In the genomic region with DNA sequence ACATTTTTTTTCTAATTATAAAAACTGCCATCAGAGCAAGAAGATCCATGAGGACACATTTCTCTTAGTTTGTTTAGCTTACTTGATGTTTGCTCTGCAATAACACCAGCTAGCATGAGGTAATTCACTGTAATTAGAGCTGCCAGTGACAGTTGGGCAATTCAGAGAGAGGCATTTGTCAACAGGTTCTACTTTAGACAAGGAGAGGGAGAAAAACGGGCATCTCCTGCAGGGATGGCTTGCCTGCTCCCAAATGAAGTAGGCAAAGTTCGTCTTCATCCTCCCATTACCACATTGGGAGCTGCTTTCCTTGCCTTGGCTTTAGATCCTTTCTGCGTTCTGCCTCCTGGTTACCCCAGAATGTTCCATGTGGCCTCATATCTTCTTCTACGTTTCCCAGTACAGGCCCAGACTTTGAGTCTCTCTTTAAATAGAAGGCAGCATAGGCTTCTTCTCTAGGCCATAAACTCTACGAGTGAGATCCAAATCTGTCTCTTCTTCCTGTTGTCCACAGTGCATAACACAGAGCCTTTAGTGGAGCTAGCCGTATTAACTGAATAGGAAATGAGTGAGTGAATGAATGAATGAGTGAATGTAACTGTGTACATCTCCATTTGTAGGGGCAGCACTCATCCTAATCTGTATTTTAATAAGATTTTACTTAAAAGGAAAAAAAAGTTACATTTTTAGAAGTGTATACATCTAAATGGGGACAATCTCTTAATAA, we compare ENCODE assay signal across 15 cellular contexts. TPM values are rescaled to one million over a fixed set of nuclear protein-coding genes. Genes with fewer than 3 reads are reported as not detected.
DNase-seq lines count a peak whose midpoint lies in the region; ATAC-seq, FAIRE-seq and TF ChIP-seq lines count a peak whose summit lies in the region.
"Had no signal": no experiment of that assay in that cellular context is flagged by ENCODE, and none has a peak within 500 bp of the region (broad histone marks: within the 10 kb centered on the region; RNA-seq: fewer than 3 reads in every experiment).

No MANE protein-coding gene starts in this region.

- POLR2A ChIA-PET in RWPE1 (lab: Yijun Ruan, JAX; ENCODE audit: low non-redundant PET), result no interaction called here
- POLR2A ChIA-PET in CD8-positive, alpha-beta T cell (lab: Charles Lee), result no interaction called here

- H3K79me2 ChIP-seq in mammary epithelial cell (ENCODE audit: insufficient read depth, low read length), result no peaks in the 10 kb centered on the region

- 88% methylated on average over 6 of the region's 6 CpGs for WGBS in mammary epithelial cell (ENCODE audit: low coverage, missing lambda C conversion rate)

- DNase-seq in LHCN-M2 (ENCODE audit: low read depth) (peak; percentile 52), NCI-H2196 (lab: John Stamatoyannopoulos, UW; ENCODE audit: unreplicated experiment) (peak; percentile 65), mammary epithelial cell (no peak), myocyte (ENCODE audit: low read depth) (peak; percentile 90), RWPE1 (ENCODE audit: low spot score) (no peak), frontal cortex (ENCODE audit: low spot score in 2 of 2) (no peak), iPS-NIHi11 (ENCODE audit: low spot score) (no peak)
- DNase-seq in CD8-positive, alpha-beta T cell, result no peak
- DNase-seq: activated CD8-positive, alpha-beta memory T cell treated with anti-CD3 and anti-CD28 coated beads, Interleukin-2, amount 50 U/mL, for 48 hours; CD4-positive, alpha-beta T cell; immature natural killer cell had no signal

- no peaks in the 10 kb centered on the region for H3K9me3 ChIP-seq in mammary epithelial cell (replicated peaks; ENCODE audit: insufficient read depth, low read length)
- no peaks in the 10 kb centered on the region for H3K9me3 ChIP-seq in CD8-positive, alpha-beta T cell (ENCODE audit: low read length)

- H3K4me2 ChIP-seq in mammary epithelial cell (ENCODE audit: insufficient read depth, low read depth, low read length), result no peak overlapping the region

- no peaks in the 10 kb centered on the region for H3K9me3 Mint-ChIP-seq in CD8-positive, alpha-beta T cell
- H3K9me3 Mint-ChIP-seq: CD4-positive, alpha-beta T cell; immature natural killer cell had no signal

- no peak overlapping the region for H3K4me3 Mint-ChIP-seq in CD8-positive, alpha-beta T cell
- H3K4me3 Mint-ChIP-seq: CD4-positive, alpha-beta T cell; immature natural killer cell; neural crest cell had no signal

- no peak for TF ChIP-seq CTCF in mammary epithelial cell (conservative IDR thresholded peaks at IDR 0.05 in 1 of 2, IDR thresholded peaks at IDR 0.05 in 1 of 2; ENCODE audit: extremely low read depth in 1 of 2, insufficient read depth in 1 of 2, low read depth in 1 of 2, low read length in 2 of 2)
- TF ChIP-seq CTCF in RWPE1 (conservative IDR thresholded peaks at IDR 0.05; ENCODE audit: low read depth), result no peak
- TF ChIP-seq CTCF in CD8-positive, alpha-beta T cell (IDR thresholded peaks at IDR 0.05), result no peak

- H2AFZ ChIP-seq in mammary epithelial cell (ENCODE audit: low read depth, low read length), result peak overlapping the region; percentile 5

- no peak overlapping the region for H3K9ac ChIP-seq in mammary epithelial cell (ENCODE audit: insufficient read depth, low read length)

- dilution Hi-C loops in mammary epithelial cell (cut with HindIII; ENCODE audit: low sequenced_read_pairs), result no loop called here

- no peaks in the 10 kb centered on the region for H3K4me1 ChIP-seq in mammary epithelial cell (ENCODE audit: insufficient read depth, low read length)
- H3K4me1 ChIP-seq in CD8-positive, alpha-beta T cell (ENCODE audit: insufficient read depth, low read length), result no peaks in the 10 kb centered on the region

- H3K27me3 ChIP-seq in mammary epithelial cell (ENCODE audit: insufficient read depth, low read length), result no peaks in the 10 kb centered on the region
- no peaks in the 10 kb centered on the region for H3K27me3 ChIP-seq in CD8-positive, alpha-beta T cell (ENCODE audit: insufficient read depth, low read length)

- CTCF ChIA-PET in mammary epithelial cell (lab: Charles Lee; ENCODE audit: low non-redundant PET), result no interaction called here
- CTCF ChIA-PET in RWPE1 (lab: Yijun Ruan, JAX), result interaction anchor here (1.6 kb wide), 1 partner anchor 42 kb away, joined by 4 read pairs; no protein-coding TSS in a partner anchor
- CTCF ChIA-PET in CD8-positive, alpha-beta T cell (lab: Charles Lee), result no interaction called here

- in situ Hi-C loops in mammary epithelial cell (cut with MboI; ENCODE audit: low sequenced_read_pairs in 2 of 2), result no loop called here

- no peaks in the 10 kb centered on the region for H3K36me3 Mint-ChIP-seq in CD8-positive, alpha-beta T cell
- H3K36me3 Mint-ChIP-seq: immature natural killer cell had no signal

- FAIRE-seq in frontal cortex (lab: Jason Lieb, UNC), result no peak
- FAIRE-seq: GM19239 had no signal

- no peak overlapping the region for H3K4me3 ChIP-seq in mammary epithelial cell (replicated peaks in 1 of 3; ENCODE audit: insufficient read depth in 1 of 3, low read depth in 2 of 3, low read length in 3 of 3)
- no peak overlapping the region for H3K4me3 ChIP-seq in CD8-positive, alpha-beta T cell (ENCODE audit: low read depth, low read length)

- peaks cover 2% of the 10 kb centered on the region for H3K4me1 Mint-ChIP-seq in CD8-positive, alpha-beta T cell (ENCODE audit: low read depth)
- H3K4me1 Mint-ChIP-seq: immature natural killer cell, neural crest cell had no signal

- H4K20me1 ChIP-seq in mammary epithelial cell (ENCODE audit: insufficient read depth, low read length), result no peaks in the 10 kb centered on the region

- ATAC-seq in CD8-positive, alpha-beta T cell, result no peak

- H3K27me3 Mint-ChIP-seq in CD8-positive, alpha-beta T cell (ENCODE audit: low read depth), result peaks cover 10% of the 10 kb centered on the region

- no peaks in the 10 kb centered on the region for H3K36me3 ChIP-seq in mammary epithelial cell (ENCODE audit: insufficient read depth, low read length)
- no peaks in the 10 kb centered on the region for H3K36me3 ChIP-seq in CD8-positive, alpha-beta T cell (ENCODE audit: insufficient read depth, low read length)

- no peak overlapping the region for H3K27ac Mint-ChIP-seq in CD8-positive, alpha-beta T cell
- H3K27ac Mint-ChIP-seq: CD4-positive, alpha-beta T cell; immature natural killer cell had no signal

- H3K27ac ChIP-seq in mammary epithelial cell (ENCODE audit: insufficient read depth, low read depth, low read length) (no peak overlapping the region), RWPE1 (no peak overlapping the region)
- H3K27ac ChIP-seq in CD8-positive, alpha-beta T cell (ENCODE audit: low read depth, low read length), result no peak overlapping the region
- H3K27ac ChIP-seq: epithelial cell of prostate had no signal

- BruUV-seq in mammary epithelial cell (replicated peaks; lab: Mats Ljungman, UMichigan), result no TSS peak

- intact Hi-C loops in mammary epithelial cell (cut with micrococcal nuclease), result no loop called here
- intact Hi-C loops in CD8-positive, alpha-beta T cell (cut with DNase I, micrococcal nuclease), result no loop called here

RNA-seq across cellular contexts. Expression of a gene that starts 21.2 kb away (rescaled TPM):
- total RNA-seq in LHCN-M2 (2014; rRNA removed) (not detected in 2 replicates), mammary epithelial cell (not detected), myocyte (0.37 TPM in 1 of 2 replicates, not detected in the other), frontal cortex (not detected)
- polyA plus RNA-seq in LHCN-M2 (2012), result not detected
- not detected for polyA plus RNA-seq in mammary epithelial cell
- not detected for polyA minus RNA-seq in mammary epithelial cell
- polyA plus RNA-seq in myocyte (2012), result not detected
- total RNA-seq in CD8-positive, alpha-beta T cell, result not detected
- total RNA-seq: CD4-positive, alpha-beta T cell; neural crest cell; subcutaneous adipose tissue had no signal
- polyA plus RNA-seq: immature natural killer cell had no signal

RNA-seq across cellular contexts. Expression of a gene that starts 32.8 kb away (rescaled TPM):
- not detected in 2 replicates for total RNA-seq in LHCN-M2 (2014; rRNA removed)
- polyA plus RNA-seq in LHCN-M2 (2012), result not detected
- not detected for total RNA-seq in mammary epithelial cell
- polyA plus RNA-seq in mammary epithelial cell, result not detected
- not detected for polyA minus RNA-seq in mammary epithelial cell
- 125 and 182 TPM in 2 replicates for total RNA-seq in myocyte
- polyA plus RNA-seq in myocyte (2012), result 50.4 TPM
- total RNA-seq in frontal cortex, result not detected
- not detected for total RNA-seq in CD8-positive, alpha-beta T cell
- total RNA-seq: CD4-positive, alpha-beta T cell; neural crest cell; subcutaneous adipose tissue had no signal
- polyA plus RNA-seq: immature natural killer cell had no signal

Comparison
In these comparisons a context has a peak if more than half of its experiments do, and no peak if none do; other contexts are left out.
1. DNase-seq: peak in LHCN-M2 (single experiment), NCI-H2196 (single experiment) and myocyte (single experiment); none in mammary epithelial cell (single experiment), RWPE1 (single experiment), frontal cortex (0 of 2), iPS-NIHi11 (single experiment) and CD8-positive, alpha-beta T cell (0 of 7).
2. RNA of a gene that starts 32.8 kb away (total RNA-seq): 125 to 182 TPM in myocyte; not detected in LHCN-M2, not detected in mammary epithelial cell, not detected in frontal cortex (single experiment) and not detected in CD8-positive, alpha-beta T cell; every median in the first group is over 100 times any median in the second.